8 cellular contexts compared by ENCODE assay signal in the genomic region with DNA sequence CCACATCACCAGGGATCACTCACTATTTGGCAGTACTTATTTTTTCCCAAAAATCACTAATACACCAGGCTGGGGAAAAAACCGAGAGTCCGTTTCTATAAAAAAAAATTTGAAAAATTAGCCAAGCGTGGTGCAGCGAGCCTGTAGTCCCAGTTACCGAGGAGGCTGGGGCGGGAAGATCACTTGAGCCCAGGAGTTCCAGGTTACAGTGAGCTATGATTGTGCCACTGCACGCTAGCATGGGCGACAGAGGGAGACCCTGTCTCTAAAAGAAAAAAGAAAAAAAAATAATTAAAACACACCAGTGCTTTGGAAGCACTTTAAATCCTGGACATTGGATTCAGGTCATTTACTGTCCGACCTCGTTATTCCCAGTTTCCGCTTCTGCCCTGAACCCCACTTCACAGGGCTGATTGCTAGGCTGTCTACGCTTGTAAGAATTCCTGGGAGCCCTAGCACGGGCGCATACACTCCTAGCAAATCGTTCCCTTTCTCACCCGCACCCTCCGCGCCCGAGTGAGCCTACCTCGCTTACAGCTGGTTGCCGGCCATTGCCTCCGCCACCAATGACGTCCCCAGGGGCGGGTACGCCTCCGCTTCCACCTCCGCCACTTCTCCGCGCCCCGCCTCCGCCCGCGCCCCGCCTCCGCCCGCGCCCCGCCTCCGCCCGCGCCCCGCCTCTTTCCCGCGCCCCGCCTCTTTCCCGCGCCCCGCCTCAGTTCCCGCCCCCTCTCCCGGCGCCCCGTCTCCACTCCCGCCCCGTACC. TPM values are rescaled to one million over a fixed set of nuclear protein-coding genes. Genes with fewer than 3 reads are reported as not detected.
DNase-seq lines count a peak whose midpoint lies in the region; ATAC-seq, FAIRE-seq and TF ChIP-seq lines count a peak whose summit lies in the region.

A gene (minus strand): TSS at position 571 of the 766 bp plus-strand sequence. CDS start 5,950 bp downstream, outside the sequence.

- H3K4me2 ChIP-seq in BLaER1 treated with 17β-estradiol and CSF1 and Interleukin-3, amounts not matched to agents 10 nM and 100 nM, result peak within 1 kb of the TSS; percentile 91 to 99 (median 97)

- peak within 1 kb of the TSS; percentile 81 to 100 (median 95) for H3K4me3 ChIP-seq in BLaER1 treated with 17β-estradiol and CSF1 and Interleukin-3, amounts not matched to agents 10 nM and 100 nM
- H3K4me3 ChIP-seq in iPS-11a (ENCODE audit: low read depth, low read length) (peak within 1 kb of the TSS; percentile 91), small intestine (ENCODE audit: low read depth in 1 of 2, low read length in 2 of 2) (peak within 1 kb of the TSS; percentile 94 to 99)

- in situ Hi-C loops in GM18951 (cut with MboI; ENCODE audit: low sequenced_read_pairs, unreplicated experiment), result no loop called here

- H3K4me1 ChIP-seq in BLaER1 treated with 17β-estradiol and CSF1 and Interleukin-3, amounts not matched to agents 10 nM and 100 nM, result peaks cover 22 to 53% (median 34%) of the 10 kb centered on the region in 10 experiments
- H3K4me1 ChIP-seq in small intestine (ENCODE audit: control insufficient read depth in 2 of 2, insufficient read depth in 1 of 2, low read depth in 1 of 2, low read length in 1 of 2), result no peaks in the 10 kb centered on the region

- H4K20me1 ChIP-seq in BLaER1 treated with 17β-estradiol and CSF1 and Interleukin-3, amounts not matched to agents 10 nM and 100 nM, result no peaks in the 10 kb centered on the region; a peak in 3 of 22 replicates

- FAIRE-seq in small intestine (lab: Jason Lieb, UNC), result no peak

- no peaks in the 10 kb centered on the region for H3K27me3 ChIP-seq in BLaER1 treated with 17β-estradiol and CSF1 and Interleukin-3, amounts not matched to agents 10 nM and 100 nM
- no peaks in the 10 kb centered on the region for H3K27me3 ChIP-seq in small intestine (ENCODE audit: control insufficient read depth in 2 of 2, insufficient read depth in 2 of 2, low read length in 2 of 2)

- H3K27ac ChIP-seq in BLaER1 treated with 17β-estradiol and CSF1 and Interleukin-3, amounts not matched to agents 10 nM and 100 nM, result peak within 1 kb of the TSS; percentile 69 to 90 (median 86)
- H3K27ac ChIP-seq in angular gyrus (ENCODE audit: low read depth, low read length), result peak within 1 kb of the TSS; percentile 75
- H3K27ac ChIP-seq in small intestine (ENCODE audit: low read depth in 1 of 2, low read length in 1 of 2), result peak within 1 kb of the TSS; percentile 97 to 99

- peak; percentile 49 for TF ChIP-seq POLR2A in GM18951 (IDR thresholded peaks at IDR 0.05; ENCODE audit: extremely low read depth, insufficient read depth, insufficient read length)

- WGBS in small intestine, 3 donors, result 0 to 1% (median 1%) methylated on average over 38 to 54 of the region's 54 CpGs

- H3K9ac ChIP-seq in BLaER1 treated with 17β-estradiol and CSF1 and Interleukin-3, amounts not matched to agents 10 nM and 100 nM, result peak within 1 kb of the TSS; percentile 86 to 93 (median 88)

- peak; percentile 51 for ATAC-seq in HG03139 (IDR thresholded peaks at IDR 0.05; ENCODE audit: unreplicated experiment)

- no peaks in the 10 kb centered on the region for H3K9me3 ChIP-seq in BLaER1 treated with 17β-estradiol and CSF1 and Interleukin-3, amounts not matched to agents 10 nM and 100 nM (replicated peaks in 1 of 11)
- no peaks in the 10 kb centered on the region for H3K9me3 ChIP-seq in small intestine (ENCODE audit: control insufficient read depth, low read depth)

- H3K36me3 ChIP-seq in BLaER1 treated with 17β-estradiol and CSF1 and Interleukin-3, amounts not matched to agents 10 nM and 100 nM, result peaks cover 1 to 10% (median 5%) of the 10 kb centered on the region in 11 experiments; a peak in 20 of 22 replicates
- no peaks in the 10 kb centered on the region for H3K36me3 ChIP-seq in small intestine (ENCODE audit: control insufficient read depth in 2 of 2, insufficient read depth in 2 of 2, low read length in 2 of 2)

- DNase-seq in NCI-H510A (lab: John Stamatoyannopoulos, UW) (peak; percentile 90), small intestine (no peak), inferior parietal cortex (ENCODE audit: extremely low spot score) (no peak)

RNA-seq across cellular contexts. Expression of the gene that starts here (rescaled TPM):
- 10 to 100 TPM; 27.8 to 74.8 (median 72.5) TPM for polyA plus RNA-seq in small intestine
